Comparison of ENCODE assay signal across 2 cellular contexts in genomic region chr10:127549009-127549408, GRCh38.
"Had no signal": no experiment of that assay in that cellular context is flagged by ENCODE, and none has a peak within 500 bp of the region (broad histone marks: within the 10 kb centered on the region; RNA-seq: fewer than 3 reads in every experiment).

Gene NPS, plus strand, starts transcription at chr10:127549309. Its CDS starts 60 bp downstream, at chr10:127549369.

- DNase-seq: GDM1, GF-D8 had no signal
